11 cellular contexts compared by ENCODE assay signal in genomic region chr11:44785856-44786606, GRCh38. TPM values are rescaled to one million over a fixed set of nuclear protein-coding genes. Genes with fewer than 3 reads are reported as not detected.
A peak's percentile ranks its signal among the peaks of the same experiment; 100 is the strongest.
DNase-seq lines count a peak whose midpoint lies in the region; ATAC-seq and TF ChIP-seq lines count a peak whose summit lies in the region.
"Had no signal": no experiment of that assay in that cellular context is flagged by ENCODE, and none has a peak within 500 bp of the region (broad histone marks: within the 10 kb centered on the region; RNA-seq: fewer than 3 reads in every experiment).

No MANE protein-coding gene starts in this region.

- DNase-seq in AG04449 (ENCODE audit: low read depth, low spot score) (no peak), PC-9 (no peak), cardiac septum (ENCODE audit: low spot score) (peak; percentile 59), NCI-H2107 (lab: John Stamatoyannopoulos, UW) (no peak)
- no peak for DNase-seq in activated effector memory CD4-positive, alpha-beta T cell treated with anti-CD3 and anti-CD28 coated beads, Interleukin-2, amount 50 U/mL, for 16 hours
- DNase-seq: activated T-cell treated with anti-CD3 and anti-CD28 coated beads, Interleukin-2, amount 50 U/mL, for 24 hours; DMS153; left colon had no signal

- peak; percentile 25 for TF ChIP-seq CTCF in AG04449 (IDR thresholded peaks at IDR 0.05; ENCODE audit: insufficient read depth, low read length, missing control alignments)
- TF ChIP-seq CTCF in GM12875 (IDR thresholded peaks at IDR 0.05; ENCODE audit: borderline replicate concordance, insufficient read depth, low read depth, low read length) = 0 out of 2 replicates have a peak, but pooled peaks have one; percentile 27
- 0 out of 2 replicates have a peak, but pooled peaks have one; percentile 29 for TF ChIP-seq CTCF in PC-9 (conservative IDR thresholded peaks at IDR 0.05)

- no peaks in the 10 kb centered on the region for H3K9me3 ChIP-seq in PC-9 (ENCODE audit: insufficient read depth, low read depth)

- intact Hi-C loops in PC-9 (cut with micrococcal nuclease; ENCODE audit: unreplicated experiment) (no loop called here), cardiac septum (cut with DNase I) (no loop called here)

- H3K4me1 ChIP-seq in PC-9 (replicated peaks; ENCODE audit: insufficient read depth) = no peaks in the 10 kb centered on the region

- H3K79me2 ChIP-seq in PC-9 (ENCODE audit: low read depth) = no peaks in the 10 kb centered on the region

- no peaks in the 10 kb centered on the region for H4K20me1 ChIP-seq in PC-9 (ENCODE audit: insufficient read depth)

- ATAC-seq in GM18505 (IDR thresholded peaks at IDR 0.05; ENCODE audit: unreplicated experiment) (no peak), HG02938 (IDR thresholded peaks at IDR 0.05; ENCODE audit: unreplicated experiment) (no peak)
- ATAC-seq: left colon had no signal

- H3K9me2 ChIP-seq in PC-9 (ENCODE audit: insufficient read depth) = no peaks in the 10 kb centered on the region

- CTCF ChIA-PET in AG04449 (lab: Yijun Ruan, JAX) (interaction anchor here (0.8 to 6.7 kb wide), 5 partner anchors 12 to 125 kb away, joined by 3 to 53 read pairs (median 4); no protein-coding TSS in a partner anchor), PC-9 (lab: Charles Lee) (no interaction called here)

- H3K27me3 ChIP-seq in PC-9 (ENCODE audit: insufficient read depth, low read depth) = peaks cover 71% of the 10 kb centered on the region

- no peak overlapping the region for H2AFZ ChIP-seq in PC-9

- no peak overlapping the region for H3K27ac ChIP-seq in PC-9

- no peaks in the 10 kb centered on the region for H3F3A ChIP-seq in PC-9 (ENCODE audit: insufficient read depth, low read depth)

- no peak overlapping the region for H3K4me3 ChIP-seq in AG04449 (ENCODE audit: low read depth, low read length)
- H3K4me3 ChIP-seq in GM12875 (ENCODE audit: low read depth, low read length) = no peak overlapping the region
- H3K4me3 ChIP-seq in PC-9 = no peak overlapping the region

- TF ChIP-seq POLR2A in GM18505 (IDR thresholded peaks at IDR 0.05; ENCODE audit: borderline replicate concordance, extremely low read depth, insufficient read depth, insufficient read length) = no peak

- H3K4me2 ChIP-seq in PC-9 = no peak overlapping the region

- no TSS peak for BruUV-seq in PC-9 (replicated peaks; lab: Mats Ljungman, UMichigan)

- H3K36me3 ChIP-seq in PC-9 (ENCODE audit: low read depth) = no peaks in the 10 kb centered on the region

- POLR2A ChIA-PET in AG04449 (lab: Yijun Ruan, JAX) (no interaction called here), PC-9 (lab: Charles Lee; ENCODE audit: unreplicated experiment) (no interaction called here)

RNA-seq across cellular contexts. Expression of gene TSPAN18, which starts 59.3 kb away (rescaled TPM):
- total RNA-seq in PC-9 (2021) = not detected in 2 replicates
- 153 TPM for total RNA-seq in cardiac septum

Comparison
In these comparisons a context has a peak if more than half of its experiments do, and no peak if none do; other contexts are left out.
1. RNA of gene TSPAN18, which starts 59.3 kb away (total RNA-seq): 153 TPM in cardiac septum (single experiment); not detected in PC-9; every median in the first group is over 100 times any median in the second.
2. Peak in every context shown above with its lines, with median percentiles within 50 percentile points of each other: CTCF ChIP-seq.